18 cellular contexts compared by ENCODE assay signal in the genomic region with DNA sequence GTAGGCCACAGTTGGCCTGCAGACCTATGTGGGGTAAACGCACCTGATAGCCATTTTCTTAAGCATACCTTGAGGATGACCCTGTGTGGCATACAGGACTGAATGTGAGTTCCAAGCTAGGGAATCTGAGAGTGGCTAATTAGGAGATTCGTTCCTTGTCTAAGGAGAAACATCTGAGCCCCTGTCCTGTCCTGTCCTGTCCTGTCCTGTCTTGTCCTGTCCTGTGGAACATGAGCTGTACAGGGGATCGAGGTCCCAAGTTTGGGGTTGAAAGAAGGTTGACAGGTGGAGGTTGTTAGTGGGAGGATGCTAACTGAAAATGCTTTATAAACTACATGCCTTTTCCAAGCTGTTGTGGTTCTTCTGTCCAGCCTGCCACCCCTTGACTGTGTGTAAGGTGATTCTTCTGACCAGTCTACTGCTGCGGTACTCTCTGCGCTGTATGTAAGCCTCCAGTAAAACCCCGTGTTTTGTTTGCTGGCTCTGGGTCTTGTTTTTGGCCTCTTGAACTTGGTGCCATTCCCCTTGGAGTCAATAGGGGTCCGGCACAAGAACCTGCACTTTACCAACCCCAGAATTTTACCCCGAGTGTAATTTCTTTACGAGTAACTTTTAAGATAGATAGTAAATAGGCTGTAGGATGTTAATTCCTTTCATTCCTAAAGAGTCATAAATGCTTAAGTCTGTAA.
"Had no signal": no experiment of that assay in that cellular context is flagged by ENCODE, and none has a peak within 500 bp of the region (broad histone marks: within the 10 kb centered on the region; RNA-seq: fewer than 3 reads in every experiment).

No MANE protein-coding gene starts in this region.

- H3K4me3 Mint-ChIP-seq: activated CD8-positive, alpha-beta T cell treated with anti-CD3 and anti-CD28 coated beads, Interleukin-2, amount 10 ng/mL, durations not matched to agents 7 days and 5 days; activated naive CD4-positive, alpha-beta T cell treated with anti-CD3 and anti-CD28 coated beads, Interleukin-2, amount 10 ng/mL, durations not matched to agents 7 days and 5 days; activated T-cell treated with anti-CD3 and anti-CD28 coated beads, Interleukin-2, amount 50 U/mL, for 24 hours; naive thymus-derived CD8-positive, alpha-beta T cell had no signal

- H3K27ac ChIP-seq: brain microvascular endothelial cell, coronary artery, hepatocyte, pancreas, right lobe of liver, thoracic aorta, WERI-Rb-1 had no signal

- H3K36me3 ChIP-seq: brain microvascular endothelial cell, pancreas, right lobe of liver, thoracic aorta, WERI-Rb-1 had no signal

- ATAC-seq: activated CD8-positive, alpha-beta T cell treated with anti-CD3 and anti-CD28 coated beads, Interleukin-2, amount 10 ng/mL, durations not matched to agents 7 days and 5 days; left cardiac atrium; naive thymus-derived CD8-positive, alpha-beta T cell; pancreas had no signal

- DNase-seq: activated CD4-positive, alpha-beta T cell treated with anti-CD3 and anti-CD28 coated beads for 48 hours; activated CD8-positive, alpha-beta T cell treated with anti-CD3 and anti-CD28 coated beads, Interleukin-2, amount 10 ng/mL, durations not matched to agents 7 days and 5 days; activated naive CD4-positive, alpha-beta T cell treated with anti-CD3 and anti-CD28 coated beads, Interleukin-2, amount 10 ng/mL, durations not matched to agents 7 days and 5 days; activated T-cell treated with anti-CD3 and anti-CD28 coated beads, Interleukin-2, amount 50 U/mL, for 24 hours; aorta; brain microvascular endothelial cell; left cardiac atrium; mesendoderm; naive thymus-derived CD8-positive, alpha-beta T cell; pancreas; right lobe of liver; small intestine; stimulated activated CD4-positive, alpha-beta T cell treated with anti-CD3 and anti-CD28 coated beads, Interleukin-4, amount 100 ng/mL, for 1 hour; SW 1271; WERI-Rb-1 had no signal

- H3K27me3 Mint-ChIP-seq: activated naive CD4-positive, alpha-beta T cell treated with anti-CD3 and anti-CD28 coated beads, Interleukin-2, amount 10 ng/mL, durations not matched to agents 7 days and 5 days; activated T-cell treated with anti-CD3 and anti-CD28 coated beads, Interleukin-2, amount 50 U/mL, for 24 hours; naive thymus-derived CD8-positive, alpha-beta T cell had no signal

- H3K36me3 Mint-ChIP-seq: activated naive CD4-positive, alpha-beta T cell treated with anti-CD3 and anti-CD28 coated beads, Interleukin-2, amount 10 ng/mL, durations not matched to agents 7 days and 5 days; naive thymus-derived CD8-positive, alpha-beta T cell had no signal

- H3K27ac Mint-ChIP-seq: activated CD8-positive, alpha-beta T cell treated with anti-CD3 and anti-CD28 coated beads, Interleukin-2, amount 10 ng/mL, durations not matched to agents 7 days and 5 days; activated naive CD4-positive, alpha-beta T cell treated with anti-CD3 and anti-CD28 coated beads, Interleukin-2, amount 10 ng/mL, durations not matched to agents 7 days and 5 days had no signal

- H3K9me3 Mint-ChIP-seq: activated naive CD4-positive, alpha-beta T cell treated with anti-CD3 and anti-CD28 coated beads, Interleukin-2, amount 10 ng/mL, durations not matched to agents 7 days and 5 days; activated T-cell treated with anti-CD3 and anti-CD28 coated beads, Interleukin-2, amount 50 U/mL, for 24 hours; naive thymus-derived CD8-positive, alpha-beta T cell had no signal

- H3K4me3 ChIP-seq: coronary artery, hepatocyte, pancreas, right lobe of liver, thoracic aorta had no signal

- H3K4me2 ChIP-seq: hepatocyte had no signal

- H3K9me3 ChIP-seq: pancreas, right lobe of liver, thoracic aorta had no signal

- H2AFZ ChIP-seq: hepatocyte had no signal

- H3K27me3 ChIP-seq: brain microvascular endothelial cell, hepatocyte, pancreas, right lobe of liver had no signal
